9 cellular contexts compared by ENCODE assay signal in the genomic region with DNA sequence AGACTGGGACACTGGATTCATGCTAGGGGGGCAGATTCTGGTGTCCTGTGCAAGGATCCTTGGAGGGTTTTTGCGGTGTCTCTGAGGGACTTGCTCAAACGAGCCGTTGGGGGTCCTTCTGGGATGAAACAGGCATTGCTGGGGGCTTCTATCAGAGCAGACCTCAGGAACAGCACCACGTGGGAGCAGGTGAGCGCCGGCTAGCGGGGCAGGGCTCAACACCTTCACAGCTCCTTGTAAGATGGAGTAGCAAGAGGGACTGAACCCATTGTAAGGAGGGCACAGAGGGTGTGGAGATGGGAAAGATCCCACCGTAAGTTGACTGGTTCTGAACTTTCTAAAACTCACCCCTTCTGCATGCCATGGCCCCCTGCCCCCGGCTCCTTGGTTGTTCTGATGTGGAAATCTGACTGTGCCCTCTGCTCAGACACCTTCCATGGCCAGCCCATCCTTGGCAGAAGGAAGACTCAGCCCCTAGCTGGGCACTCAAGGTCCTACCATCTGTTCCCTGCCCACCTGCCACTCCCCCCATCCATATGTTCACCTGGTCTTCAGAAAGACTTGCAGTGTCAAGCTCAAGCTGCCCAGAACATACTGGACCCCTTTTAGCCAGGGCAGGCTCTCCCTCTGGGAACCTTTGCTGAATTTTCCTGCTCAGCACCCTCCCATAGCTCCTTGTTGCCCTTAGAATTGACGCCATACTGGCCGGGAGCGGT. TPM values are rescaled to one million over a fixed set of nuclear protein-coding genes. Genes with fewer than 3 reads are reported as not detected.
DNase-seq lines count a peak whose midpoint lies in the region; ATAC-seq, FAIRE-seq and TF ChIP-seq lines count a peak whose summit lies in the region.
"Had no signal": no experiment of that assay in that cellular context is flagged by ENCODE, and none has a peak within 500 bp of the region (broad histone marks: within the 10 kb centered on the region; RNA-seq: fewer than 3 reads in every experiment).

No MANE protein-coding gene starts in this region.

- H3K9me3 ChIP-seq in HUES6 (ENCODE audit: control insufficient read depth, insufficient read depth, low read depth, low read length), result no peaks in the 10 kb centered on the region
- H3K9me3 ChIP-seq in mammary epithelial cell (replicated peaks; ENCODE audit: insufficient read depth, low read length), result no peaks in the 10 kb centered on the region
- H3K9me3 ChIP-seq in muscle layer of colon (ENCODE audit: low read length), result no peaks in the 10 kb centered on the region

- H3K36me3 ChIP-seq in ACC112 (ENCODE audit: insufficient read depth, low read length) (no peaks in the 10 kb centered on the region), HUES6 (ENCODE audit: control insufficient read depth, insufficient read depth, low read length) (no peaks in the 10 kb centered on the region), mammary epithelial cell (ENCODE audit: insufficient read depth, low read length) (no peaks in the 10 kb centered on the region), muscle layer of colon (ENCODE audit: insufficient read depth, low read length) (no peaks in the 10 kb centered on the region)

- dilution Hi-C loops in mammary epithelial cell (cut with HindIII; ENCODE audit: low sequenced_read_pairs), result no loop called here

- peak in 1 of 2 donors; percentile 24 for TF ChIP-seq CTCF in mammary epithelial cell (conservative IDR thresholded peaks at IDR 0.05 in 1 of 2, IDR thresholded peaks at IDR 0.05 in 1 of 2; ENCODE audit: extremely low read depth in 1 of 2, insufficient read depth in 1 of 2, low read depth in 1 of 2, low read length in 2 of 2)

- peak overlapping the region; percentile 76 for H3K4me2 ChIP-seq in mammary epithelial cell (ENCODE audit: insufficient read depth, low read depth, low read length)

- 49% methylated on average over 8 of the region's 12 CpGs for WGBS in mammary epithelial cell (ENCODE audit: low coverage, missing lambda C conversion rate)

- no peak for TF ChIP-seq POLR2A in H54 (IDR thresholded peaks at IDR 0.05; ENCODE audit: low read depth, low read length)

- no TSS peak for BruUV-seq in mammary epithelial cell (replicated peaks; lab: Mats Ljungman, UMichigan)

- no peak overlapping the region for H2AFZ ChIP-seq in ACC112 (ENCODE audit: low read length, unreplicated experiment)
- H2AFZ ChIP-seq in mammary epithelial cell (ENCODE audit: low read depth, low read length), result peak overlapping the region; percentile 92

- H4K20me1 ChIP-seq in mammary epithelial cell (ENCODE audit: insufficient read depth, low read length), result no peaks in the 10 kb centered on the region

- H3K27me3 ChIP-seq in ACC112 (ENCODE audit: insufficient read depth, low read length), result no peaks in the 10 kb centered on the region
- H3K27me3 ChIP-seq in HUES6 (ENCODE audit: control insufficient read depth, insufficient read depth, low read length), result peaks cover 19% of the 10 kb centered on the region
- H3K27me3 ChIP-seq in mammary epithelial cell (ENCODE audit: insufficient read depth, low read length), result no peaks in the 10 kb centered on the region
- no peaks in the 10 kb centered on the region for H3K27me3 ChIP-seq in muscle layer of colon (ENCODE audit: control insufficient read depth in 1 of 2, insufficient read depth in 2 of 2, low read length in 2 of 2)

- DNase-seq in mammary epithelial cell (no peak), KG1 (lab: John Stamatoyannopoulos, UW) (no peak), H54 (ENCODE audit: insufficient read length, low spot score) (no peak), HTR-8/SVneo (ENCODE audit: insufficient read length, low spot score) (no peak)

- CTCF ChIA-PET in mammary epithelial cell (lab: Charles Lee; ENCODE audit: low non-redundant PET), result interaction anchor here (0.6 kb wide), 1 partner anchor 24 kb away, joined by 3 read pairs; no protein-coding TSS in a partner anchor

- in situ Hi-C loops in mammary epithelial cell (cut with MboI; ENCODE audit: low sequenced_read_pairs in 2 of 2), result no loop called here

- H3K9ac ChIP-seq in HUES6 (ENCODE audit: low read length), result no peak overlapping the region
- peak overlapping the region; percentile 69 for H3K9ac ChIP-seq in mammary epithelial cell (ENCODE audit: insufficient read depth, low read length)
- no peak overlapping the region for H3K9ac ChIP-seq in muscle layer of colon (ENCODE audit: low read length)

- intact Hi-C loops in mammary epithelial cell (cut with micrococcal nuclease), result loop anchor here (5.0 kb wide), 1 partner anchor 386 kb away; a partner anchor contains a TSS

- H3K27ac ChIP-seq in ACC112 (ENCODE audit: low read depth, low read length), result no peak overlapping the region
- H3K27ac ChIP-seq in HUES6 (ENCODE audit: low read depth, low read length), result no peak overlapping the region
- H3K27ac ChIP-seq in mammary epithelial cell (ENCODE audit: insufficient read depth, low read depth, low read length), result no peak overlapping the region
- H3K27ac ChIP-seq in muscle layer of colon (ENCODE audit: low read depth, low read length), result no peak overlapping the region

- peaks cover 8% of the 10 kb centered on the region for H3K4me1 ChIP-seq in ACC112 (ENCODE audit: control insufficient read depth, insufficient read depth, low read length, unreplicated experiment)
- H3K4me1 ChIP-seq in HUES6 (ENCODE audit: control insufficient read depth, insufficient read depth, low read length), result peaks cover 15% of the 10 kb centered on the region
- peaks cover 28% of the 10 kb centered on the region for H3K4me1 ChIP-seq in mammary epithelial cell (ENCODE audit: insufficient read depth, low read length)
- H3K4me1 ChIP-seq in muscle layer of colon (ENCODE audit: insufficient read depth, low read length), result peaks cover 31% of the 10 kb centered on the region

- H3K4me3 ChIP-seq in ACC112 (ENCODE audit: low read depth, low read length) (peak overlapping the region; percentile 87), HUES6 (ENCODE audit: low read depth, low read length) (peak overlapping the region; percentile 80), mammary epithelial cell (replicated peaks in 1 of 3; ENCODE audit: insufficient read depth in 1 of 3, low read depth in 2 of 3, low read length in 3 of 3) (peak overlapping the region; percentile 75 to 85 (median 84)), muscle layer of colon (ENCODE audit: low read depth in 1 of 2, low read length in 2 of 2) (peak overlapping the region; percentile 87 to 91)
- H3K4me3 ChIP-seq: lung had no signal

- FAIRE-seq in H54 (lab: Jason Lieb, UNC) (no peak), HTR-8/SVneo (lab: Jason Lieb, UNC) (no peak)

- no peaks in the 10 kb centered on the region for H3K79me2 ChIP-seq in ACC112 (ENCODE audit: control insufficient read depth, insufficient read depth, low read length, unreplicated experiment)
- peaks cover 47% of the 10 kb centered on the region for H3K79me2 ChIP-seq in mammary epithelial cell (ENCODE audit: insufficient read depth, low read length)

- no peak for ATAC-seq in GM19324 (IDR thresholded peaks at IDR 0.05; ENCODE audit: low FRiP score, unreplicated experiment)

RNA-seq across cellular contexts. Expression of a gene that starts 1.2 kb away (rescaled TPM):
- 10 to 100 TPM; 42.2 to 90.4 TPM for total RNA-seq in mammary epithelial cell
- polyA plus RNA-seq in mammary epithelial cell, result 17.1 TPM
- 13.5 TPM for polyA minus RNA-seq in mammary epithelial cell

RNA-seq across cellular contexts. Expression of a gene that starts 10.8 kb away (rescaled TPM):
- total RNA-seq in mammary epithelial cell, result not detected
- polyA plus RNA-seq in mammary epithelial cell, result not detected
- not detected for polyA minus RNA-seq in mammary epithelial cell
- total RNA-seq: lung had no signal
- polyA plus RNA-seq: lung had no signal

RNA-seq across cellular contexts. Expression of a gene that starts 23.1 kb away (rescaled TPM):
- total RNA-seq in mammary epithelial cell, result 1 to 10 TPM in 1 of 2 donors, under 1 TPM in 1; 0.17 to 1.4 TPM
- polyA plus RNA-seq in mammary epithelial cell, result 0.35 TPM
- polyA minus RNA-seq in mammary epithelial cell, result 2.2 TPM

RNA-seq across cellular contexts. Expression of a gene that starts 39.9 kb away (rescaled TPM):
- total RNA-seq in mammary epithelial cell, result 100 to 1,000 TPM in 1 of 2 donors, 10 to 100 TPM in 1; 57.2 to 101 TPM
- polyA plus RNA-seq in mammary epithelial cell, result 56.6 TPM
- 68.2 TPM for polyA minus RNA-seq in mammary epithelial cell

RNA-seq across cellular contexts. Expression of a gene that starts 51.7 kb away (rescaled TPM):
- total RNA-seq in mammary epithelial cell, result 10 to 100 TPM; 32.2 to 50.1 TPM
- 57.2 TPM for polyA plus RNA-seq in mammary epithelial cell
- polyA minus RNA-seq in mammary epithelial cell, result 35.2 TPM
